In the genomic region with DNA sequence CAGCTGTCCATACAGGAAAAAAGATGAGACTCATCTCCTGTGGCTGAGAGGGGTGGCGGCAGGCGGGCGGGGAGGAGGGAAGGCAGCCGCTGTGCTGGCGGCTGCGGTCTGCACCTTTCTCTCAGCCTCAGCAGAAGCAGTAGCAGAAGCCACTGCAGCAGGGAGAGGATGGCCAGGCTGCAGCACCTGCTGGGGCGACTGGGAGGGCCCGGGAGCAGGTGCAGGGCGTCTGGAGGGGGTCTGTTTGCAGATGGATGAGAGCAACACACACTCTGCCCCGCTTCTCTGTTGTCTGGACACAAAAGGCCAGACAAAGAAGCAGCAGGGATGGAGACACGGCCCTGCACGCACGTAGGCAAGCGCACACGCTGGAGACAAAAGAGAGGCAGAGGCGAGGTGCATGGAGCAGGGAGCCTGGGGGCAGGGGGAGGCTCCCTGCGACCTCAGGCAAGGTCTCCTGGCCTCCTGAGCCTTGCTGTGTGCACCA, we compare ENCODE assay signal across 11 cellular contexts. TPM values are rescaled to one million over a fixed set of nuclear protein-coding genes. Genes with fewer than 3 reads are reported as not detected.
DNase-seq lines count a peak whose midpoint lies in the region; ATAC-seq and TF ChIP-seq lines count a peak whose summit lies in the region.
"Had no signal": no experiment of that assay in that cellular context is flagged by ENCODE, and none has a peak within 500 bp of the region (broad histone marks: within the 10 kb centered on the region; RNA-seq: fewer than 3 reads in every experiment).

No MANE protein-coding gene starts in this region.

- no peak for TF ChIP-seq POLR2A in ovary (IDR thresholded peaks at IDR 0.05)

- H3K9me3 Mint-ChIP-seq in progenitor cell of endocrine pancreas (ENCODE audit: low read depth) = no peaks in the 10 kb centered on the region

- H3K27ac ChIP-seq in dorsolateral prefrontal cortex (peak overlapping the region in 58 of 59 donors; percentile 33 to 98 (median 82)), ovary (no peak overlapping the region)

- no peak for TF ChIP-seq EP300 in ovary (IDR thresholded peaks at IDR 0.05)

- ATAC-seq in T-helper 17 cell = peak; percentile 78
- no peak for ATAC-seq in GM18519 (IDR thresholded peaks at IDR 0.05; ENCODE audit: low FRiP score, unreplicated experiment)
- ATAC-seq: HCT116 had no signal

- intact Hi-C loops in dorsolateral prefrontal cortex (cut with DNase I) (no loop called here), ovary (cut with DNase I) (no loop called here)

- peaks cover 2% of the 10 kb centered on the region for H3K4me1 ChIP-seq in ovary (ENCODE audit: insufficient read depth)

- H3K4me3 Mint-ChIP-seq in T-helper 17 cell (peak overlapping the region; percentile 85), progenitor cell of endocrine pancreas (ENCODE audit: low read depth) (no peak overlapping the region)

- H3K27me3 Mint-ChIP-seq in T-helper 17 cell (no peaks in the 10 kb centered on the region), progenitor cell of endocrine pancreas (peaks cover 80% of the 10 kb centered on the region)

- H3K9me3 ChIP-seq in T-helper 17 cell (ENCODE audit: control insufficient read depth, low read length, poor library complexity, severe bottlenecking) = no peaks in the 10 kb centered on the region
- H3K9me3 ChIP-seq in ovary = no peaks in the 10 kb centered on the region

- H3K4me3 ChIP-seq in dorsolateral prefrontal cortex (peak overlapping the region in 48 of 59 donors; percentile 5 to 67 (median 31)), ovary (no peak overlapping the region)

- H3K36me3 ChIP-seq in ovary = no peaks in the 10 kb centered on the region

- H3K27ac Mint-ChIP-seq in T-helper 17 cell (peak overlapping the region; percentile 94), progenitor cell of endocrine pancreas (no peak overlapping the region)

- 15 to 18% (median 16%) methylated on average over 17 of the region's 17 CpGs for WGBS in ovary, 3 donors

- no peak for TF ChIP-seq CTCF in dorsolateral prefrontal cortex (IDR thresholded peaks at IDR 0.05 in 54 of 56, conservative IDR thresholded peaks at IDR 0.05 in 2 of 56; ENCODE audit: low read depth in 1 of 56, partially characterized antibody in 56 of 56)
- TF ChIP-seq CTCF in ovary (IDR thresholded peaks at IDR 0.05) = no peak
- TF ChIP-seq CTCF in progenitor cell of endocrine pancreas (IDR thresholded peaks at IDR 0.05; ENCODE audit: unreplicated experiment) = no peak

- H3K36me3 Mint-ChIP-seq in T-helper 17 cell (ENCODE audit: low read depth) = peaks cover 2% of the 10 kb centered on the region
- H3K36me3 Mint-ChIP-seq in progenitor cell of endocrine pancreas (ENCODE audit: insufficient read depth) = no peaks in the 10 kb centered on the region

- H3K27me3 ChIP-seq in dorsolateral prefrontal cortex (peaks cover 0 to 14% (median 0%) of the 10 kb centered on the region in 45 donors), ovary (no peaks in the 10 kb centered on the region)

- peak; percentile 27 for DNase-seq in stimulated activated CD4-positive, alpha-beta T cell treated with anti-CD3 and anti-CD28 coated beads, Interleukin-1b, Interleukin-23, amount 100 ng/mL, for 48 hours
- DNase-seq in stimulated activated CD4-positive, alpha-beta T cell treated with anti-CD3 and anti-CD28 coated beads, Interleukin-12 subunit alpha, Interleukin-12 subunit beta, amount 100 ng/mL, for 4 hours = no peak
- DNase-seq in T-helper 17 cell (peak in 1 of 3 donors; percentile 24), dorsolateral prefrontal cortex (peak in 6 of 10 donors; percentile 52 to 66 (median 63)), ovary (no peak), NCI-H1694 (lab: John Stamatoyannopoulos, UW) (no peak), progenitor cell of endocrine pancreas (ENCODE audit: low spot score, unreplicated experiment) (no peak)

- H3K4me1 Mint-ChIP-seq in T-helper 17 cell (peaks cover 48% of the 10 kb centered on the region), progenitor cell of endocrine pancreas (ENCODE audit: low read depth) (peaks cover 8% of the 10 kb centered on the region)

RNA-seq across cellular contexts. Expression of a gene that starts 9.3 kb away (rescaled TPM):
- 100 to 1,000 TPM in 1 of 2 donors, 10 to 100 TPM in 1; 83.4 to 116 TPM for total RNA-seq in T-helper 17 cell
- 100 to 1,000 TPM in 119 of 120 experiments, 10 to 100 TPM in 1; 94.5 to 482 (median 304) TPM for total RNA-seq in dorsolateral prefrontal cortex
- total RNA-seq in ovary = under 1 TPM; 0.34 to 0.85 (median 0.56) TPM
- under 1 TPM; 0.15 to 0.97 TPM for polyA plus RNA-seq in ovary
- 1.3 and 1.4 TPM in 2 replicates for total RNA-seq in progenitor cell of endocrine pancreas

RNA-seq across cellular contexts. Expression of a gene that starts 26.3 kb away (rescaled TPM):
- total RNA-seq in T-helper 17 cell (not detected), dorsolateral prefrontal cortex (1 to 10 TPM in 3 of 120 experiments, under 1 TPM in 4, not detected in 113; 0.62 to 1.3 (median 0.96) TPM), ovary (under 1 TPM in 1 of 7 donors, not detected in 6; 0.59 TPM), progenitor cell of endocrine pancreas (not detected in 2 replicates)
- polyA plus RNA-seq in ovary = not detected
- total RNA-seq: fibroblast of villous mesenchyme had no signal
- polyA plus RNA-seq: AG04450 had no signal

RNA-seq across cellular contexts. Expression of a gene that starts 30.2 kb away (rescaled TPM):
- total RNA-seq in T-helper 17 cell (not detected), dorsolateral prefrontal cortex (1 to 10 TPM in 78 of 120 experiments, under 1 TPM in 27, not detected in 15; 0.47 to 4.9 (median 1.6) TPM), ovary (1 to 10 TPM in 1 of 7 donors, under 1 TPM in 4, not detected in 2; 0.26 to 1.4 (median 0.34) TPM), progenitor cell of endocrine pancreas (not detected in 2 replicates)
- under 1 TPM; 0.48 to 0.80 TPM for polyA plus RNA-seq in ovary
- total RNA-seq: fibroblast of villous mesenchyme had no signal
- polyA plus RNA-seq: AG04450 had no signal

RNA-seq across cellular contexts. Expression of a gene that starts 58.1 kb away (rescaled TPM):
- total RNA-seq in T-helper 17 cell = 10 to 100 TPM; 18.2 to 40.7 TPM
- 10 to 100 TPM; 17.2 to 54.7 (median 31.9) TPM for total RNA-seq in dorsolateral prefrontal cortex
- 10 to 100 TPM; 10.5 to 28.5 (median 15.5) TPM for total RNA-seq in ovary
- polyA plus RNA-seq in ovary = 10 to 100 TPM; 14.7 to 15.0 TPM
- 16.6 and 19.1 TPM in 2 replicates for total RNA-seq in progenitor cell of endocrine pancreas

Comparison
In these comparisons a context has a peak if more than half of its experiments do, and no peak if none do; other contexts are left out.
1. DNase-seq: peak in stimulated activated CD4-positive, alpha-beta T cell treated with anti-CD3 and anti-CD28 coated beads, Interleukin-1b, Interleukin-23, amount 100 ng/mL, for 48 hours (single experiment) and dorsolateral prefrontal cortex (6 of 10); none in stimulated activated CD4-positive, alpha-beta T cell treated with anti-CD3 and anti-CD28 coated beads, Interleukin-12 subunit alpha, Interleukin-12 subunit beta, amount 100 ng/mL, for 4 hours (single experiment), ovary (0 of 5), NCI-H1694 (single experiment) and progenitor cell of endocrine pancreas (single experiment).
2. H3K27ac ChIP-seq: peak in dorsolateral prefrontal cortex (58 of 59); none in ovary (0 of 2).
3. RNA of a gene that starts 9.3 kb away (total RNA-seq): 94.5 to 482 TPM in dorsolateral prefrontal cortex and 83.4 to 116 TPM in T-helper 17 cell; 1.3 to 1.4 TPM in progenitor cell of endocrine pancreas and 0.34 to 0.85 TPM in ovary; every median in the first group is over 10 times any median in the second.